27 cellular contexts compared by ENCODE assay signal in the genomic region with DNA sequence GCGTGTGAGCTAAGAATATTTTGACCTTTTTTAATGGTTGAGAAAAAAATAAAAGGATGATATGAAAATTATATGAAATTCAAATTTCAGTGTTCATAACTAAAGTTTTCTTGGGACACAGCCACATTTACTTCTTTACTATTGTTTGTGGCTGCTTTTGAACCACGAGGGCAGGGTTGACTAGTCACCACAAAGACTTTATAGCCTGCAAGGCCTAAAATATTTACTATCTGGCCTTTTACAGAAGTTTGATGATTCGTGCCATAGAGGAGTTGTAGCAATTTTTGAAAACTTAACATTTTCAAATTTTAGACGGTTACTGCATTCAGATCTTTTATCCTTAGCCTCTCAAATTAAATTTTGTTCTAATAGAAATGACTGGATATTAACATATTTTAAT.
A peak's percentile ranks its signal among the peaks of the same experiment; 100 is the strongest.
DNase-seq lines count a peak whose midpoint lies in the region; ATAC-seq and TF ChIP-seq lines count a peak whose summit lies in the region.
"Had no signal": no experiment of that assay in that cellular context is flagged by ENCODE, and none has a peak within 500 bp of the region (broad histone marks: within the 10 kb centered on the region; RNA-seq: fewer than 3 reads in every experiment).

No MANE protein-coding gene starts in this region.

- no peak for ATAC-seq in HG02571 (IDR thresholded peaks at IDR 0.05; ENCODE audit: unreplicated experiment)
- ATAC-seq: CD8-positive, alpha-beta T cell; gastroesophageal sphincter; natural killer cell had no signal

- H3K4me3 ChIP-seq in choroid plexus epithelial cell (ENCODE audit: low read depth, low read length) = no peak overlapping the region
- H3K4me3 ChIP-seq: gastroesophageal sphincter, upper lobe of left lung had no signal

- no peaks in the 10 kb centered on the region for H3K36me3 Mint-ChIP-seq in activated T-cell treated with anti-CD3 and anti-CD28 coated beads, Interleukin-2, amount 50 U/mL, for 24 hours (ENCODE audit: low read depth)
- H3K36me3 Mint-ChIP-seq: CD8-positive, alpha-beta T cell; immature natural killer cell; natural killer cell had no signal

- H3K9me3 Mint-ChIP-seq in activated T-cell treated with anti-CD3 and anti-CD28 coated beads, Interleukin-2, amount 50 U/mL, for 24 hours = no peaks in the 10 kb centered on the region
- H3K9me3 Mint-ChIP-seq: activated B cell treated with CpG ODN at 0.5 μM for 24 hours; activated naive CD8-positive, alpha-beta T cell treated with anti-CD3 and anti-CD28 coated beads for 36 hours; CD8-positive, alpha-beta T cell; central memory CD8-positive, alpha-beta T cell; immature natural killer cell; natural killer cell had no signal

- no peak overlapping the region for H3K4me3 Mint-ChIP-seq in activated T-cell treated with anti-CD3 and anti-CD28 coated beads, Interleukin-2, amount 50 U/mL, for 24 hours
- H3K4me3 Mint-ChIP-seq: activated B cell treated with CpG ODN at 0.5 μM for 24 hours; activated naive CD8-positive, alpha-beta T cell treated with anti-CD3 and anti-CD28 coated beads for 36 hours; CD8-positive, alpha-beta T cell; central memory CD8-positive, alpha-beta T cell; immature natural killer cell; natural killer cell had no signal

- no peak overlapping the region for H3K27ac Mint-ChIP-seq in activated T-cell treated with anti-CD3 and anti-CD28 coated beads, Interleukin-2, amount 50 U/mL, for 24 hours
- H3K27ac Mint-ChIP-seq: activated B cell treated with CpG ODN at 0.5 μM for 24 hours; activated naive CD8-positive, alpha-beta T cell treated with anti-CD3 and anti-CD28 coated beads for 36 hours; CD8-positive, alpha-beta T cell; immature natural killer cell had no signal

- DNase-seq in HCEC 1CT (peak; percentile 64), MV-4-11 (lab: John Stamatoyannopoulos, UW) (peak; percentile 57), choroid plexus epithelial cell (ENCODE audit: low read depth) (peak; percentile 49), renal cortical epithelial cell (ENCODE audit: low read depth) (peak; percentile 39), NCI-H526 (lab: John Stamatoyannopoulos, UW) (no peak)
- no peak for DNase-seq in activated T-cell treated with anti-CD3 and anti-CD28 coated beads, Interleukin-2, amount 50 U/mL, for 24 hours
- no peak for DNase-seq in activated naive CD4-positive, alpha-beta T cell (lab: John Stamatoyannopoulos, UW)
- DNase-seq: activated B cell treated with CpG ODN at 0.5 μM for 24 hours; activated CD4-positive, alpha-beta T cell treated with anti-CD3 and anti-CD28 coated beads, Interleukin-2, amount 50 U/mL, for 4 hours; activated naive CD8-positive, alpha-beta T cell treated with anti-CD3 and anti-CD28 coated beads for 36 hours; AML-193; CD8-positive, alpha-beta T cell; GDM1; H7; hippocampal formation; immature natural killer cell; midbrain; natural killer cell; NCI-H1048; NCI-H187; small intestine; substantia nigra; T1000; upper lobe of left lung had no signal

- no peak for TF ChIP-seq CTCF in choroid plexus epithelial cell (conservative IDR thresholded peaks at IDR 0.05; ENCODE audit: low read depth, low read length)

- H3K4me1 Mint-ChIP-seq in activated T-cell treated with anti-CD3 and anti-CD28 coated beads, Interleukin-2, amount 50 U/mL, for 24 hours (ENCODE audit: low read depth) = peaks cover 33% of the 10 kb centered on the region

- H3K27me3 Mint-ChIP-seq in activated T-cell treated with anti-CD3 and anti-CD28 coated beads, Interleukin-2, amount 50 U/mL, for 24 hours = no peaks in the 10 kb centered on the region
- H3K27me3 Mint-ChIP-seq: activated B cell treated with CpG ODN at 0.5 μM for 24 hours; activated naive CD8-positive, alpha-beta T cell treated with anti-CD3 and anti-CD28 coated beads for 36 hours; central memory CD8-positive, alpha-beta T cell had no signal

Comparison
In these comparisons a context has a peak if more than half of its experiments do, and no peak if none do; other contexts are left out.
1. DNase-seq: peak in HCEC 1CT (single experiment), MV-4-11 (single experiment), choroid plexus epithelial cell (single experiment) and renal cortical epithelial cell (single experiment); none in NCI-H526 (0 of 2), activated T-cell treated with anti-CD3 and anti-CD28 coated beads, Interleukin-2, amount 50 U/mL, for 24 hours (single experiment) and activated naive CD4-positive, alpha-beta T cell (0 of 4).